Comparison of ENCODE assay signal across 11 cellular contexts in genomic region chrX:39756086-39756883, GRCh38.
A peak's percentile ranks its signal among the peaks of the same experiment; 100 is the strongest.
DNase-seq lines count a peak whose midpoint lies in the region; ATAC-seq and TF ChIP-seq lines count a peak whose summit lies in the region.
"Had no signal": no experiment of that assay in that cellular context is flagged by ENCODE, and none has a peak within 500 bp of the region (broad histone marks: within the 10 kb centered on the region; RNA-seq: fewer than 3 reads in every experiment).

No MANE protein-coding gene starts in this region.

- no peak overlapping the region for H3K27ac Mint-ChIP-seq in endodermal cell
- peak overlapping the region; percentile 84 to 95 (median 94) for H3K27ac Mint-ChIP-seq in nephron

- H3K36me3 ChIP-seq in endodermal cell (ENCODE audit: control insufficient read depth, insufficient read depth, low read length): no peaks in the 10 kb centered on the region

- H3K36me3 Mint-ChIP-seq in endodermal cell (ENCODE audit: low read depth) (no peaks in the 10 kb centered on the region), nephron (ENCODE audit: low read depth) (no peaks in the 10 kb centered on the region)

- H3K9me3 ChIP-seq in endodermal cell (ENCODE audit: control insufficient read depth, low read length): no peaks in the 10 kb centered on the region

- H3K4me1 Mint-ChIP-seq in endodermal cell (peaks cover 23% of the 10 kb centered on the region), nephron (peaks cover 76% of the 10 kb centered on the region)

- 80 to 88% methylated on average over 1 to 15 of the region's 18 CpGs for WGBS in endodermal cell (ENCODE audit: insufficient coverage in 1 of 2, insufficient read length in 1 of 2), 2 experiments

- H3K9me3 Mint-ChIP-seq in endodermal cell (peaks cover 12% of the 10 kb centered on the region), nephron (peaks cover 7% of the 10 kb centered on the region)

- no peak for DNase-seq in Right ventricle myocardium superior
- no peak for DNase-seq in cardiac septum (ENCODE audit: low spot score)
- DNase-seq in endodermal cell: no peak
- DNase-seq in COLO668 (lab: John Stamatoyannopoulos, UW; ENCODE audit: unreplicated experiment): no peak
- DNase-seq in NCI-H2171 treated with DMSO at 0.1 percent for 48 hours (lab: John Stamatoyannopoulos, UW): no peak
- DNase-seq in anterior cingulate cortex (lab: John Stamatoyannopoulos, UW): no peak
- DNase-seq: activated CD4-positive, CD25-positive, alpha-beta regulatory T cell treated with anti-CD3 and anti-CD28 coated beads, Interleukin-2, amount 50 U/mL, for 72 hours; activated T-cell treated with anti-CD3 and anti-CD28 coated beads, Interleukin-2, amount 50 U/mL, for 1 hour; NCI-H748 treated with DMSO at 0.1 percent for 48 hours had no signal

- peak; percentile 29 for ATAC-seq in Right ventricle myocardium superior (ENCODE audit: poor library complexity)
- no peak for ATAC-seq in GM18873 (IDR thresholded peaks at IDR 0.05; ENCODE audit: low FRiP score, unreplicated experiment)

- no peak overlapping the region for H3K4me3 Mint-ChIP-seq in endodermal cell
- peak overlapping the region in 2 of 3 experiments; percentile 56 to 58 for H3K4me3 Mint-ChIP-seq in nephron

- H3K27ac ChIP-seq in endodermal cell (ENCODE audit: low read depth, low read length): peak overlapping the region; percentile 81

- H3K27me3 ChIP-seq in endodermal cell (ENCODE audit: control insufficient read depth, insufficient read depth, low read length, poor library complexity, severe bottlenecking): no peaks in the 10 kb centered on the region

- intact Hi-C loops in Right ventricle myocardium superior (cut with DNase I): no loop called here
- intact Hi-C loops in cardiac septum (cut with DNase I): loop anchor here (5.0 kb wide), 1 partner anchor 56 kb away; no protein-coding TSS in a partner anchor

- peaks cover 5% of the 10 kb centered on the region for H3K27me3 Mint-ChIP-seq in endodermal cell (ENCODE audit: insufficient read depth)
- H3K27me3 Mint-ChIP-seq in nephron (ENCODE audit: low read depth): no peaks in the 10 kb centered on the region

- TF ChIP-seq CTCF in endodermal cell (conservative IDR thresholded peaks at IDR 0.05): no peak
- TF ChIP-seq CTCF in nephron (IDR thresholded peaks at IDR 0.05; ENCODE audit: unreplicated experiment in 3 of 3): no peak

- H3K4me3 ChIP-seq in endodermal cell (ENCODE audit: low read length): no peak overlapping the region

- H3K9ac ChIP-seq in endodermal cell (ENCODE audit: extremely low read depth, low read length, poor library complexity, severe bottlenecking): no peak overlapping the region

- H3K4me1 ChIP-seq in endodermal cell (ENCODE audit: control insufficient read depth, insufficient read depth, low read length): no peaks in the 10 kb centered on the region
